In the genomic region with DNA sequence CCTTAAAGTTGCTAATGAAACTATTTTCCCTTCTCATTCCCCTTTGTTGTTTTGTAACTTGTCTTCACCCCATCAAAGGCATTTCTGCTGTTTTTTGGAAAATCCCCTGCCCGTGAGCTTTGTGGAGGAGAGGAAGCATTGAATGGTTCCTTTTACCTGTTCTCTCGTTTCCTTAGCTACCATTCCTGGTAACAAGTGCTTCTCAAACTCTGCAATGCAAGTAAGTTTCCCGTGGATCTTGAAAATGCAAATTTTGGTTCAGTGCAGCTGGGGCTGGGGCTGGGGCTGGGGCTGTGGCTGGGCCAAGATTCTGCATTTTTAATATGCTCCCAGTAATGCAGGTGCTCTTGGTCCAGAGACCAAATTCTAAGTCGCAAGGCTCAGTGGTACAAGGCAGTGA, we compare ENCODE assay signal across 17 cellular contexts.
"Had no signal": no experiment of that assay in that cellular context is flagged by ENCODE, and none has a peak within 500 bp of the region (broad histone marks: within the 10 kb centered on the region; RNA-seq: fewer than 3 reads in every experiment).

No MANE protein-coding gene starts in this region.

- H3K9me3 ChIP-seq: left ventricle myocardium inferior, right lobe of liver had no signal

- H3K4me3 ChIP-seq: left ventricle myocardium inferior, right lobe of liver had no signal

- H3K27me3 Mint-ChIP-seq: activated CD4-positive, alpha-beta T cell treated with anti-CD3 and anti-CD28 coated beads, Interleukin-2, amount 10 ng/mL, durations not matched to agents 24 days and 14 days; activated CD8-positive, alpha-beta T cell treated with anti-CD3 and anti-CD28 coated beads for 36 hours; activated naive CD8-positive, alpha-beta T cell treated with anti-CD3 and anti-CD28 coated beads, Interleukin-2, amount 10 ng/mL, durations not matched to agents 7 days and 5 days; activated T-helper 17 cell treated with anti-CD3 and anti-CD28 coated beads, Interleukin-2, amount 50 U/mL, for 72 hours; stimulated activated naive CD8-positive, alpha-beta T cell treated with anti-CD3 and anti-CD28 coated beads, Interleukin-15, amount 100 ng/mL, for 72 hours; T-cell had no signal

- H3K4me1 ChIP-seq: left ventricle myocardium inferior, right lobe of liver had no signal

- H3K36me3 ChIP-seq: right lobe of liver had no signal

- ATAC-seq: activated CD8-positive, alpha-beta T cell treated with anti-CD3 and anti-CD28 coated beads for 36 hours; activated T-helper 17 cell treated with anti-CD3 and anti-CD28 coated beads, Interleukin-2, amount 50 U/mL, for 72 hours; right lobe of liver; stimulated activated naive CD8-positive, alpha-beta T cell treated with anti-CD3 and anti-CD28 coated beads, Interleukin-15, amount 100 ng/mL, for 72 hours; T-cell had no signal

- H3K27ac ChIP-seq: left ventricle myocardium inferior, right lobe of liver had no signal

- H3K4me1 Mint-ChIP-seq: activated CD4-positive, alpha-beta T cell treated with anti-CD3 and anti-CD28 coated beads, Interleukin-2, amount 10 ng/mL, durations not matched to agents 24 days and 14 days; activated naive CD8-positive, alpha-beta T cell treated with anti-CD3 and anti-CD28 coated beads, Interleukin-2, amount 10 ng/mL, durations not matched to agents 7 days and 5 days; activated T-helper 17 cell treated with anti-CD3 and anti-CD28 coated beads, Interleukin-2, amount 50 U/mL, for 72 hours; neural crest cell; stimulated activated naive CD8-positive, alpha-beta T cell treated with anti-CD3 and anti-CD28 coated beads, Interleukin-15, amount 100 ng/mL, for 72 hours had no signal

- DNase-seq: activated CD4-positive, alpha-beta T cell treated with anti-CD3 and anti-CD28 coated beads, Interleukin-2, amount 10 ng/mL, durations not matched to agents 24 days and 14 days; activated CD8-positive, alpha-beta T cell treated with anti-CD3 and anti-CD28 coated beads for 36 hours; activated naive CD4-positive, alpha-beta T cell; activated naive CD8-positive, alpha-beta T cell treated with anti-CD3 and anti-CD28 coated beads, Interleukin-2, amount 10 ng/mL, durations not matched to agents 7 days and 5 days; activated T-cell treated with anti-CD3 and anti-CD28 coated beads, Interleukin-2, amount 50 U/mL, for 1 hour; amygdala; hypothalamus; left ventricle myocardium inferior; mammary epithelial cell; right lobe of liver; stimulated activated CD4-positive, alpha-beta T cell treated with anti-CD3 and anti-CD28 coated beads, Interleukin-15, amount 100 ng/mL, for 24 hours; stimulated activated CD4-positive, alpha-beta T cell treated with anti-CD3 and anti-CD28 coated beads, Interleukin-2, amount 100 ng/mL, for 48 hours; stimulated activated naive CD8-positive, alpha-beta T cell treated with anti-CD3 and anti-CD28 coated beads, Interleukin-15, amount 100 ng/mL, for 72 hours; T-cell; trophoblast cell had no signal

- H3K9me3 Mint-ChIP-seq: activated CD4-positive, alpha-beta T cell treated with anti-CD3 and anti-CD28 coated beads, Interleukin-2, amount 10 ng/mL, durations not matched to agents 24 days and 14 days; activated CD8-positive, alpha-beta T cell treated with anti-CD3 and anti-CD28 coated beads for 36 hours; activated naive CD8-positive, alpha-beta T cell treated with anti-CD3 and anti-CD28 coated beads, Interleukin-2, amount 10 ng/mL, durations not matched to agents 7 days and 5 days; activated T-helper 17 cell treated with anti-CD3 and anti-CD28 coated beads, Interleukin-2, amount 50 U/mL, for 72 hours; neural crest cell; stimulated activated naive CD8-positive, alpha-beta T cell treated with anti-CD3 and anti-CD28 coated beads, Interleukin-15, amount 100 ng/mL, for 72 hours; T-cell had no signal

- H3K27me3 ChIP-seq: right lobe of liver had no signal

- H3K4me3 Mint-ChIP-seq: activated CD4-positive, alpha-beta T cell treated with anti-CD3 and anti-CD28 coated beads, Interleukin-2, amount 10 ng/mL, durations not matched to agents 24 days and 14 days; activated CD8-positive, alpha-beta T cell treated with anti-CD3 and anti-CD28 coated beads for 36 hours; activated naive CD8-positive, alpha-beta T cell treated with anti-CD3 and anti-CD28 coated beads, Interleukin-2, amount 10 ng/mL, durations not matched to agents 7 days and 5 days; activated T-helper 17 cell treated with anti-CD3 and anti-CD28 coated beads, Interleukin-2, amount 50 U/mL, for 72 hours; neural crest cell; stimulated activated naive CD8-positive, alpha-beta T cell treated with anti-CD3 and anti-CD28 coated beads, Interleukin-15, amount 100 ng/mL, for 72 hours; T-cell had no signal

- H3K27ac Mint-ChIP-seq: activated CD4-positive, alpha-beta T cell treated with anti-CD3 and anti-CD28 coated beads, Interleukin-2, amount 10 ng/mL, durations not matched to agents 24 days and 14 days; activated CD8-positive, alpha-beta T cell treated with anti-CD3 and anti-CD28 coated beads for 36 hours; activated naive CD8-positive, alpha-beta T cell treated with anti-CD3 and anti-CD28 coated beads, Interleukin-2, amount 10 ng/mL, durations not matched to agents 7 days and 5 days; activated T-helper 17 cell treated with anti-CD3 and anti-CD28 coated beads, Interleukin-2, amount 50 U/mL, for 72 hours; stimulated activated naive CD8-positive, alpha-beta T cell treated with anti-CD3 and anti-CD28 coated beads, Interleukin-15, amount 100 ng/mL, for 72 hours; T-cell had no signal
